Comparison of ENCODE assay signal across 8 cellular contexts in genomic region chrX:150365051-150365952, GRCh38. TPM values are rescaled to one million over a fixed set of nuclear protein-coding genes. Genes with fewer than 3 reads are reported as not detected.
A peak's percentile ranks its signal among the peaks of the same experiment; 100 is the strongest.
DNase-seq lines count a peak whose midpoint lies in the region; TF ChIP-seq lines count a peak whose summit lies in the region.

No MANE protein-coding gene starts in this region.

- TF ChIP-seq POLR2A in suprapubic skin (IDR thresholded peaks at IDR 0.05), result no peak

- TF ChIP-seq EP300 in suprapubic skin (IDR thresholded peaks at IDR 0.05), result no peak

- H3K4me3 ChIP-seq in fibroblast of mammary gland (ENCODE audit: control insufficient read depth, low read depth, low read length) (peak overlapping the region; percentile 54), suprapubic skin (peak overlapping the region; percentile 64)

- peak overlapping the region; percentile 84 for H3K27ac ChIP-seq in suprapubic skin

- no peaks in the 10 kb centered on the region for H3K9me3 ChIP-seq in suprapubic skin

- no peaks in the 10 kb centered on the region for H3K27me3 ChIP-seq in suprapubic skin

- DNase-seq in NCI-H2171 treated with DMSO at 0.1 percent for 48 hours (lab: John Stamatoyannopoulos, UW) (peak; percentile 19), NCI-H2171 (lab: John Stamatoyannopoulos, UW) (no peak), NOMO-1 (lab: John Stamatoyannopoulos, UW; ENCODE audit: unreplicated experiment in 2 of 2) (peak; percentile 44 to 47), fibroblast of mammary gland (ENCODE audit: low read depth) (peak; percentile 48), myocyte (ENCODE audit: low read depth) (peak; percentile 77), suprapubic skin (ENCODE audit: low spot score in 2 of 2) (no peak), 8988T (no peak)
- DNase-seq in activated T-cell treated with anti-CD3 and anti-CD28 coated beads, Interleukin-2, amount 50 U/mL, for 48 hours, result peak; percentile 66 to 75

- TF ChIP-seq CTCF in fibroblast of mammary gland (conservative IDR thresholded peaks at IDR 0.05; ENCODE audit: control insufficient read depth, insufficient read depth, low read depth, low read length) (no peak), suprapubic skin (IDR thresholded peaks at IDR 0.05) (peak in 1 of 2 donors; percentile 44)

- 43% methylated on average over 43 of the region's 75 CpGs for WGBS in suprapubic skin

- H3K4me1 ChIP-seq in suprapubic skin, result peaks cover 16% of the 10 kb centered on the region

- H3K36me3 ChIP-seq in suprapubic skin, result no peaks in the 10 kb centered on the region

RNA-seq across cellular contexts. Expression of gene MAMLD1, which starts 2.2 kb away (rescaled TPM):
- total RNA-seq in myocyte (2.4 and 3.0 TPM in 2 replicates), suprapubic skin (1 to 10 TPM in 3 of 4 donors, under 1 TPM in 1; 0.68 to 4.5 (median 3.4) TPM)
- polyA plus RNA-seq in myocyte (2012), result 16.4 TPM

Comparison
In these comparisons a context has a peak if more than half of its experiments do, and no peak if none do; other contexts are left out.
1. DNase-seq: peak in NCI-H2171 treated with DMSO at 0.1 percent for 48 hours (single experiment), NOMO-1 (2 of 2), activated T-cell treated with anti-CD3 and anti-CD28 coated beads, Interleukin-2, amount 50 U/mL, for 48 hours (2 of 2), fibroblast of mammary gland (single experiment) and myocyte (single experiment); none in NCI-H2171 (single experiment), suprapubic skin (0 of 2) and 8988T (single experiment).